In the genomic region with DNA sequence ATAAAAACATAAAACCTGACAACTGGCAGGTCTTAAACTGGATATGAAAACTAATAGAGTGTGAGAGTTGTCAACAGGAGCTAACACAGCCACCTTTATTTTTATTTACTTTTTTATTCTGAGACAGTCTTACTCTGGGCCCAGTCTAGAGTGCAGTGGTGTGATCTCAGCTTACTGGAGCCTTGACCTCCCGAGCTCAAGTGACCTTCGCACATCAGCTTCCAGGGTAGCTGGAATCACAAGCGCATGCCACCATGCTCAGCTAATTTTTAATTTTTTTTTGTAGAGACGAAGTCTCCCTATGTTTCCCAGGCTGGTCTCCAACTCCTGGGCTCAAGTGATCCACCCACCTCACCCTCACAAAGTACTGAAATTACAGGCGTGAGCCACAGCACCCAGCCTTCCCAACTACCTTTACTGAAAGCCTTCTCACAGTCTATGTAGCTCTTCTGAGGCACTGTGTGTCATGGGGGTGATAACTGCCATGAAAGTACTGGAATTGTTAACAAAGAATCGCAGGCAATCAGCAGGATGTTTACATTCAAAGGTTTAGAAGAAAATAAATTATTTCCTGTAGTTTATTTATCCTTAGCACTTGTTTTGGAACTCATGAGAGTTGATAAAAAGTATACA, we compare ENCODE assay signal across 34 cellular contexts. TPM values are rescaled to one million over a fixed set of nuclear protein-coding genes. Genes with fewer than 3 reads are reported as not detected.
"Had no signal": no experiment of that assay in that cellular context is flagged by ENCODE, and none has a peak within 500 bp of the region (broad histone marks: within the 10 kb centered on the region; RNA-seq: fewer than 3 reads in every experiment).

No MANE protein-coding gene starts in this region.

- H3K36me3 ChIP-seq: brain microvascular endothelial cell had no signal

- H3K4me3 Mint-ChIP-seq: activated CD4-positive, alpha-beta memory T cell treated with anti-CD3 and anti-CD28 coated beads, Interleukin-2, amount 10 ng/mL, durations not matched to agents 7 days and 5 days; activated naive CD8-positive, alpha-beta T cell treated with anti-CD3 and anti-CD28 coated beads for 36 hours; activated T-cell treated with anti-CD3 and anti-CD28 coated beads, Interleukin-2, amount 50 U/mL, for 72 hours; activated T-helper 17 cell treated with anti-CD3 and anti-CD28 coated beads, Interleukin-2, amount 50 U/mL, for 72 hours; T-cell had no signal

- H3K4me1 ChIP-seq: Peyer's patch had no signal

- H3K9me3 ChIP-seq: Peyer's patch had no signal

- H3K27ac Mint-ChIP-seq: activated CD4-positive, alpha-beta memory T cell treated with anti-CD3 and anti-CD28 coated beads, Interleukin-2, amount 10 ng/mL, durations not matched to agents 7 days and 5 days; activated naive CD8-positive, alpha-beta T cell treated with anti-CD3 and anti-CD28 coated beads for 36 hours; activated T-cell treated with anti-CD3 and anti-CD28 coated beads, Interleukin-2, amount 50 U/mL, for 72 hours; activated T-helper 17 cell treated with anti-CD3 and anti-CD28 coated beads, Interleukin-2, amount 50 U/mL, for 72 hours; T-cell had no signal

- H3K4me1 Mint-ChIP-seq: activated CD4-positive, alpha-beta memory T cell treated with anti-CD3 and anti-CD28 coated beads, Interleukin-2, amount 10 ng/mL, durations not matched to agents 7 days and 5 days; activated naive CD8-positive, alpha-beta T cell treated with anti-CD3 and anti-CD28 coated beads for 36 hours; activated T-helper 17 cell treated with anti-CD3 and anti-CD28 coated beads, Interleukin-2, amount 50 U/mL, for 72 hours; T-cell had no signal

- FAIRE-seq: K562 had no signal

- H3K9me3 Mint-ChIP-seq: activated T-cell treated with anti-CD3 and anti-CD28 coated beads, Interleukin-2, amount 50 U/mL, for 72 hours; activated T-helper 17 cell treated with anti-CD3 and anti-CD28 coated beads, Interleukin-2, amount 50 U/mL, for 72 hours; T-cell had no signal

- H3K27ac ChIP-seq: brain microvascular endothelial cell, Peyer's patch, VCaP had no signal

- ATAC-seq: activated T-cell treated with anti-CD3 and anti-CD28 coated beads, Interleukin-2, amount 50 U/mL, for 72 hours; activated T-helper 17 cell treated with anti-CD3 and anti-CD28 coated beads, Interleukin-2, amount 50 U/mL, for 72 hours; K562; PC-3; SK-N-SH treated with all-trans-retinoic acid at 6 μM for 48 hours; T-cell had no signal

- H3K27me3 ChIP-seq: brain microvascular endothelial cell, Peyer's patch had no signal

- H3K4me3 ChIP-seq: K562, Peyer's patch had no signal

- DNase-seq: activated CD4-positive, alpha-beta memory T cell treated with anti-CD3 and anti-CD28 coated beads, Interleukin-2, amount 10 ng/mL, durations not matched to agents 7 days and 5 days; activated CD4-positive, alpha-beta T cell treated with anti-CD3 and anti-CD28 coated beads for 1 hour; activated CD4-positive, alpha-beta T cell treated with anti-CD3 and anti-CD28 coated beads for 48 hours; activated CD4-positive, CD25-positive, alpha-beta regulatory T cell; activated effector memory CD4-positive, alpha-beta T cell treated with anti-CD3 and anti-CD28 coated beads, Interleukin-2, amount 50 U/mL, for 16 hours; activated naive CD4-positive, alpha-beta T cell; activated naive CD4-positive, alpha-beta T cell treated with anti-CD3 and anti-CD28 coated beads, Interleukin-2, amount 50 U/mL, for 16 hours; activated naive CD8-positive, alpha-beta T cell treated with anti-CD3 and anti-CD28 coated beads for 36 hours; activated T-cell treated with anti-CD3 and anti-CD28 coated beads, Interleukin-2, amount 50 U/mL, for 1 hour; activated T-cell treated with anti-CD3 and anti-CD28 coated beads, Interleukin-2, amount 50 U/mL, for 72 hours; amniotic stem cell; aorta; brain microvascular endothelial cell; Karpas-422; NCI-H1105; NCI-H1417 treated with DMSO at 0.1 percent for 48 hours; NCI-H187 treated with DMSO at 0.1 percent for 48 hours; NCI-H2081 treated with DMSO at 0.1 percent for 48 hours; NCI-H345; NCI-H524 treated with DMSO at 0.1 percent for 48 hours; NK-92 treated with Interleukin-12 subunit alpha and Interleukin-12 subunit beta, amount 100 ng/mL, for 24 hours; PC-3; Peyer's patch; RPMI8226; SHP77 treated with DMSO at 0.1 percent for 48 hours; T-cell; T-helper 2 cell; T-helper 9 cell had no signal

- H3K27me3 Mint-ChIP-seq: activated CD4-positive, alpha-beta memory T cell treated with anti-CD3 and anti-CD28 coated beads, Interleukin-2, amount 10 ng/mL, durations not matched to agents 7 days and 5 days; activated naive CD8-positive, alpha-beta T cell treated with anti-CD3 and anti-CD28 coated beads for 36 hours; activated T-helper 17 cell treated with anti-CD3 and anti-CD28 coated beads, Interleukin-2, amount 50 U/mL, for 72 hours; T-cell had no signal

RNA-seq across cellular contexts. Expression of a gene that starts 24.2 kb away (rescaled TPM):
- total RNA-seq: activated CD4-positive, alpha-beta memory T cell treated with anti-CD3 and anti-CD28 coated beads, Interleukin-2, amount 10 ng/mL, durations not matched to agents 7 days and 5 days; activated CD8-positive, alpha-beta memory T cell treated with anti-CD3 and anti-CD28 coated beads for 36 hours; activated naive CD8-positive, alpha-beta T cell treated with anti-CD3 and anti-CD28 coated beads for 36 hours; K562; MCF 10A had no signal
